1 cellular context compared by ENCODE assay signal in genomic region chr6:32413427-32414047, GRCh38.
TF ChIP-seq lines count a peak whose summit lies in the region.

No MANE protein-coding gene starts in this region.

TF ChIP-seq in GM23338, 12 proteins besides CTCF, POLR2A, EP300 and RAD21 (continued from another document):
- TF ChIP-seq REST (IDR thresholded peaks at IDR 0.05; ENCODE audit: unreplicated experiment), result no peak
